In genomic region chr16:84617631-84618427, GRCh38 we compare ENCODE assay signal across 1 cellular context.
TF ChIP-seq lines count a peak whose summit lies in the region.

Gene COTL1, minus strand, starts transcription at chr16:84618078. Its CDS starts 164 bp downstream, at chr16:84617914.

TF ChIP-seq in K562, 482 proteins besides CTCF, POLR2A, EP300 and RAD21 (continued from another document and continues in another):
- TF ChIP-seq ZMIZ1 (IDR thresholded peaks at IDR 0.05; ENCODE audit: low read depth in 2 of 2, low read length in 2 of 2), result no peak
- TF ChIP-seq NR2C1 (IDR thresholded peaks at IDR 0.05), result no peak
- no peak for TF ChIP-seq NR2C1 (tag; IDR thresholded peaks at IDR 0.05)
- TF ChIP-seq, protein P1, sequence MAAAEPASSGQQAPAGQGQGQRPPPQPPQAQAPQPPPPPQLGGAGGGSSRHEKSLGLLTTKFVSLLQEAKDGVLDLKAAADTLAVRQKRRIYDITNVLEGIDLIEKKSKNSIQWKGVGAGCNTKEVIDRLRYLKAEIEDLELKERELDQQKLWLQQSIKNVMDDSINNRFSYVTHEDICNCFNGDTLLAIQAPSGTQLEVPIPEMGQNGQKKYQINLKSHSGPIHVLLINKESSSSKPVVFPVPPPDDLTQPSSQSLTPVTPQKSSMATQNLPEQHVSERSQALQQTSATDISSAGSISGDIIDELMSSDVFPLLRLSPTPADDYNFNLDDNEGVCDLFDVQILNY (CRISPR knock-in tag; IDR thresholded peaks at IDR 0.05), result no peak
- TF ChIP-seq ZNF175 (CRISPR knock-in tag; IDR thresholded peaks at IDR 0.05; ENCODE audit: low read depth), result 0 out of 2 replicates have a peak, but pooled peaks have one; percentile 13
- TF ChIP-seq, protein P2, sequence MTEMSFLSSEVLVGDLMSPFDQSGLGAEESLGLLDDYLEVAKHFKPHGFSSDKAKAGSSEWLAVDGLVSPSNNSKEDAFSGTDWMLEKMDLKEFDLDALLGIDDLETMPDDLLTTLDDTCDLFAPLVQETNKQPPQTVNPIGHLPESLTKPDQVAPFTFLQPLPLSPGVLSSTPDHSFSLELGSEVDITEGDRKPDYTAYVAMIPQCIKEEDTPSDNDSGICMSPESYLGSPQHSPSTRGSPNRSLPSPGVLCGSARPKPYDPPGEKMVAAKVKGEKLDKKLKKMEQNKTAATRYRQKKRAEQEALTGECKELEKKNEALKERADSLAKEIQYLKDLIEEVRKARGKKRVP (CRISPR knock-in tag; IDR thresholded peaks at IDR 0.05), result peak; percentile 30; the same call in 1 of the 2 replicates
- no peak for TF ChIP-seq ZNF586 (CRISPR knock-in tag; conservative IDR thresholded peaks at IDR 0.05)
- TF ChIP-seq ZNF79 (CRISPR knock-in tag; IDR thresholded peaks at IDR 0.05; ENCODE audit: low read depth), result no peak
- TF ChIP-seq HOMEZ (CRISPR knock-in tag; IDR thresholded peaks at IDR 0.05), result 0 out of 2 replicates have a peak, but pooled peaks have one; percentile 41
- TF ChIP-seq KAT7 (CRISPR knock-in tag; IDR thresholded peaks at IDR 0.05; ENCODE audit: borderline replicate concordance), result no peak
- no peak for TF ChIP-seq ESRRB (CRISPR knock-in tag; IDR thresholded peaks at IDR 0.05; ENCODE audit: borderline replicate concordance)
- TF ChIP-seq SIN3A (IDR thresholded peaks at IDR 0.05; ENCODE audit: borderline replicate concordance in 2 of 2, control insufficient read depth in 1 of 2, low read depth in 2 of 2, low read length in 2 of 2), result peak in 1 of 2 experiments; percentile 41; a peak in 1 of 4 replicates
- TF ChIP-seq MECOM (CRISPR knock-in tag; IDR thresholded peaks at IDR 0.05), result no peak
- TF ChIP-seq, protein P3, sequence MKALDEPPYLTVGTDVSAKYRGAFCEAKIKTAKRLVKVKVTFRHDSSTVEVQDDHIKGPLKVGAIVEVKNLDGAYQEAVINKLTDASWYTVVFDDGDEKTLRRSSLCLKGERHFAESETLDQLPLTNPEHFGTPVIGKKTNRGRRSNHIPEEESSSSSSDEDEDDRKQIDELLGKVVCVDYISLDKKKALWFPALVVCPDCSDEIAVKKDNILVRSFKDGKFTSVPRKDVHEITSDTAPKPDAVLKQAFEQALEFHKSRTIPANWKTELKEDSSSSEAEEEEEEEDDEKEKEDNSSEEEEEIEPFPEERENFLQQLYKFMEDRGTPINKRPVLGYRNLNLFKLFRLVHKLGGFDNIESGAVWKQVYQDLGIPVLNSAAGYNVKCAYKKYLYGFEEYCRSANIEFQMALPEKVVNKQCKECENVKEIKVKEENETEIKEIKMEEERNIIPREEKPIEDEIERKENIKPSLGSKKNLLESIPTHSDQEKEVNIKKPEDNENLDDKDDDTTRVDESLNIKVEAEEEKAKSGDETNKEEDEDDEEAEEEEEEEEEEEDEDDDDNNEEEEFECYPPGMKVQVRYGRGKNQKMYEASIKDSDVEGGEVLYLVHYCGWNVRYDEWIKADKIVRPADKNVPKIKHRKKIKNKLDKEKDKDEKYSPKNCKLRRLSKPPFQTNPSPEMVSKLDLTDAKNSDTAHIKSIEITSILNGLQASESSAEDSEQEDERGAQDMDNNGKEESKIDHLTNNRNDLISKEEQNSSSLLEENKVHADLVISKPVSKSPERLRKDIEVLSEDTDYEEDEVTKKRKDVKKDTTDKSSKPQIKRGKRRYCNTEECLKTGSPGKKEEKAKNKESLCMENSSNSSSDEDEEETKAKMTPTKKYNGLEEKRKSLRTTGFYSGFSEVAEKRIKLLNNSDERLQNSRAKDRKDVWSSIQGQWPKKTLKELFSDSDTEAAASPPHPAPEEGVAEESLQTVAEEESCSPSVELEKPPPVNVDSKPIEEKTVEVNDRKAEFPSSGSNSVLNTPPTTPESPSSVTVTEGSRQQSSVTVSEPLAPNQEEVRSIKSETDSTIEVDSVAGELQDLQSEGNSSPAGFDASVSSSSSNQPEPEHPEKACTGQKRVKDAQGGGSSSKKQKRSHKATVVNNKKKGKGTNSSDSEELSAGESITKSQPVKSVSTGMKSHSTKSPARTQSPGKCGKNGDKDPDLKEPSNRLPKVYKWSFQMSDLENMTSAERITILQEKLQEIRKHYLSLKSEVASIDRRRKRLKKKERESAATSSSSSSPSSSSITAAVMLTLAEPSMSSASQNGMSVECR (CRISPR knock-in tag; IDR thresholded peaks at IDR 0.05), result peak; percentile 12; the same call in 1 of the 2 replicates
- TF ChIP-seq, protein P4, sequence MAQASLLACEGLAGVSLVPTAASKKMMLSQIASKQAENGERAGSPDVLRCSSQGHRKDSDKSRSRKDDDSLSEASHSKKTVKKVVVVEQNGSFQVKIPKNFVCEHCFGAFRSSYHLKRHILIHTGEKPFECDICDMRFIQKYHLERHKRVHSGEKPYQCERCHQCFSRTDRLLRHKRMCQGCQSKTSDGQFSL (CRISPR knock-in tag; IDR thresholded peaks at IDR 0.05), result no peak
- TF ChIP-seq, protein P4 (tag; IDR thresholded peaks at IDR 0.05), result peak in 1 of 2 experiments; percentile 78; a peak in 2 of 4 replicates
- TF ChIP-seq FOXK2 (conservative IDR thresholded peaks at IDR 0.05 in 1 of 2, IDR thresholded peaks at IDR 0.05 in 1 of 2; ENCODE audit: low read depth in 2 of 2), result no peak
- TF ChIP-seq KAT8 (IDR thresholded peaks at IDR 0.05; ENCODE audit: low read depth), result no peak
- no peak for TF ChIP-seq ZNF717 (CRISPR knock-in tag; IDR thresholded peaks at IDR 0.05)
- no peak for TF ChIP-seq ZNF644 (tag; IDR thresholded peaks at IDR 0.05; ENCODE audit: low read depth)
- peak; percentile 66; the same call in 1 of the 2 replicates for TF ChIP-seq ZNF395 (CRISPR knock-in tag; IDR thresholded peaks at IDR 0.05)
- TF ChIP-seq FOXJ2 (tag; IDR thresholded peaks at IDR 0.05), result no peak
- no peak for TF ChIP-seq TAF1 (IDR thresholded peaks at IDR 0.05; ENCODE audit: control insufficient read depth, extremely low read depth, insufficient read depth, low read length, severe bottlenecking)
- 0 out of 2 replicates have a peak, but pooled peaks have one; percentile 44 for TF ChIP-seq E2F1 (CRISPR knock-in tag; IDR thresholded peaks at IDR 0.05)
- peak; percentile 28; the same call in 1 of the 2 replicates for TF ChIP-seq ARID1B (IDR thresholded peaks at IDR 0.05)
- peak; percentile 100 for TF ChIP-seq MAZ (CRISPR knock-in tag; conservative IDR thresholded peaks at IDR 0.05 in 1 of 2, IDR thresholded peaks at IDR 0.05 in 1 of 2)
- TF ChIP-seq SIRT6 (IDR thresholded peaks at IDR 0.05; ENCODE audit: low read depth, low read length), result no peak
- no peak; a peak in 1 of 4 replicates for TF ChIP-seq MNT (conservative IDR thresholded peaks at IDR 0.05)
- TF ChIP-seq DNMT1 (IDR thresholded peaks at IDR 0.05), result no peak
- TF ChIP-seq SMAD4 (CRISPR knock-in tag; conservative IDR thresholded peaks at IDR 0.05), result peak; percentile 89
- TF ChIP-seq ZKSCAN1 (IDR thresholded peaks at IDR 0.05; ENCODE audit: low read depth, low read length), result no peak
- peak in 1 of 2 experiments; percentile 33; a peak in 1 of 4 replicates for TF ChIP-seq TRIM24 (IDR thresholded peaks at IDR 0.05)
- no peak for TF ChIP-seq NFE2L1 (tag; IDR thresholded peaks at IDR 0.05; ENCODE audit: borderline replicate concordance, low read depth)
- TF ChIP-seq MED1 (CRISPR knock-in tag; IDR thresholded peaks at IDR 0.05; ENCODE audit: borderline replicate concordance), result no peak
- 0 out of 2 replicates have a peak, but pooled peaks have one; percentile 30 for TF ChIP-seq MTA1 (IDR thresholded peaks at IDR 0.05; ENCODE audit: borderline replicate concordance)
- no peak for TF ChIP-seq SREBF2 (CRISPR knock-in tag; IDR thresholded peaks at IDR 0.05)
- TF ChIP-seq SP2 (IDR thresholded peaks at IDR 0.05; ENCODE audit: extremely low read depth, low read depth, low read length, poor library complexity, severe bottlenecking), result peak; percentile 68
- TF ChIP-seq ESRRA (IDR thresholded peaks at IDR 0.05; ENCODE audit: borderline replicate concordance, low read depth), result no peak; the same call in 1 of the 2 replicates
- TF ChIP-seq, protein P5, sequence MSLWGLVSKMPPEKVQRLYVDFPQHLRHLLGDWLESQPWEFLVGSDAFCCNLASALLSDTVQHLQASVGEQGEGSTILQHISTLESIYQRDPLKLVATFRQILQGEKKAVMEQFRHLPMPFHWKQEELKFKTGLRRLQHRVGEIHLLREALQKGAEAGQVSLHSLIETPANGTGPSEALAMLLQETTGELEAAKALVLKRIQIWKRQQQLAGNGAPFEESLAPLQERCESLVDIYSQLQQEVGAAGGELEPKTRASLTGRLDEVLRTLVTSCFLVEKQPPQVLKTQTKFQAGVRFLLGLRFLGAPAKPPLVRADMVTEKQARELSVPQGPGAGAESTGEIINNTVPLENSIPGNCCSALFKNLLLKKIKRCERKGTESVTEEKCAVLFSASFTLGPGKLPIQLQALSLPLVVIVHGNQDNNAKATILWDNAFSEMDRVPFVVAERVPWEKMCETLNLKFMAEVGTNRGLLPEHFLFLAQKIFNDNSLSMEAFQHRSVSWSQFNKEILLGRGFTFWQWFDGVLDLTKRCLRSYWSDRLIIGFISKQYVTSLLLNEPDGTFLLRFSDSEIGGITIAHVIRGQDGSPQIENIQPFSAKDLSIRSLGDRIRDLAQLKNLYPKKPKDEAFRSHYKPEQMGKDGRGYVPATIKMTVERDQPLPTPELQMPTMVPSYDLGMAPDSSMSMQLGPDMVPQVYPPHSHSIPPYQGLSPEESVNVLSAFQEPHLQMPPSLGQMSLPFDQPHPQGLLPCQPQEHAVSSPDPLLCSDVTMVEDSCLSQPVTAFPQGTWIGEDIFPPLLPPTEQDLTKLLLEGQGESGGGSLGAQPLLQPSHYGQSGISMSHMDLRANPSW (CRISPR knock-in tag; IDR thresholded peaks at IDR 0.05), result peak; percentile 85; the same call in 1 of the 2 replicates
- no peak for TF ChIP-seq NELFE (IDR thresholded peaks at IDR 0.05; ENCODE audit: insufficient read depth, insufficient read length)
- TF ChIP-seq STAT5B (CRISPR knock-in tag; IDR thresholded peaks at IDR 0.05), result no peak
